Comparison of ENCODE assay signal across 9 cellular contexts in genomic region chr15:38455096-38455495, GRCh38. TPM values are rescaled to one million over a fixed set of nuclear protein-coding genes. Genes with fewer than 3 reads are reported as not detected.
A peak's percentile ranks its signal among the peaks of the same experiment; 100 is the strongest.
DNase-seq lines count a peak whose midpoint lies in the region; ATAC-seq, FAIRE-seq and TF ChIP-seq lines count a peak whose summit lies in the region.
"Had no signal": no experiment of that assay in that cellular context is flagged by ENCODE, and none has a peak within 500 bp of the region (broad histone marks: within the 10 kb centered on the region; RNA-seq: fewer than 3 reads in every experiment).

No MANE protein-coding gene starts in this region.

- ATAC-seq in HG02870 (IDR thresholded peaks at IDR 0.05; ENCODE audit: unreplicated experiment): no peak
- no peak for ATAC-seq in GM21717 (IDR thresholded peaks at IDR 0.05; ENCODE audit: unreplicated experiment)

- H3K9ac ChIP-seq in kidney (ENCODE audit: low read length in 2 of 2): peak overlapping the region; percentile 85 to 98

- intact Hi-C loops in kidney (cut with DNase I): no loop called here
- intact Hi-C loops in thyroid gland (cut with DNase I): no loop called here

- H3K27me3 ChIP-seq in thyroid gland: no peaks in the 10 kb centered on the region

- POLR2A ChIA-PET in activated CD4-positive, alpha-beta memory T cell treated with anti-CD3 and anti-CD28 coated beads, Interleukin-2, amount 10 ng/mL, durations not matched to agents 7 days and 5 days (lab: Charles Lee): interaction anchor here (1.0 to 3.1 kb wide), 14 partner anchors 9 to 1126 kb away, joined by 3 to 47 read pairs (median 8); partner anchors contain the start of genes RASGRP1 and THBS1

- H3K36me3 Mint-ChIP-seq in activated naive CD4-positive, alpha-beta T cell treated with anti-CD3 and anti-CD28 coated beads, Interleukin-2, amount 10 ng/mL, durations not matched to agents 7 days and 5 days: peaks cover 16% of the 10 kb centered on the region
- peaks cover 11% of the 10 kb centered on the region for H3K36me3 Mint-ChIP-seq in activated CD4-positive, alpha-beta memory T cell treated with anti-CD3 and anti-CD28 coated beads, Interleukin-2, amount 10 ng/mL, durations not matched to agents 7 days and 5 days (ENCODE audit: low read depth)

- peak overlapping the region; percentile 94 for H3K27ac Mint-ChIP-seq in activated naive CD4-positive, alpha-beta T cell treated with anti-CD3 and anti-CD28 coated beads, Interleukin-2, amount 10 ng/mL, durations not matched to agents 7 days and 5 days
- H3K27ac Mint-ChIP-seq in activated CD4-positive, alpha-beta memory T cell treated with anti-CD3 and anti-CD28 coated beads, Interleukin-2, amount 10 ng/mL, durations not matched to agents 7 days and 5 days: peak overlapping the region; percentile 84

- H3K27me3 Mint-ChIP-seq in activated naive CD4-positive, alpha-beta T cell treated with anti-CD3 and anti-CD28 coated beads, Interleukin-2, amount 10 ng/mL, durations not matched to agents 7 days and 5 days: peaks cover 18% of the 10 kb centered on the region
- H3K27me3 Mint-ChIP-seq in activated CD4-positive, alpha-beta memory T cell treated with anti-CD3 and anti-CD28 coated beads, Interleukin-2, amount 10 ng/mL, durations not matched to agents 7 days and 5 days: peaks cover 10% of the 10 kb centered on the region

- H3K36me3 ChIP-seq in kidney (ENCODE audit: control insufficient read depth in 1 of 2, insufficient read depth in 2 of 2, low read length in 2 of 2) (no peaks in the 10 kb centered on the region), thyroid gland (no peaks in the 10 kb centered on the region)

- peaks cover 3 to 13% of the 10 kb centered on the region in 2 donors for H3K4me1 ChIP-seq in kidney (ENCODE audit: control insufficient read depth in 1 of 2, insufficient read depth in 1 of 2, low read depth in 1 of 2, low read length in 2 of 2)
- H3K4me1 ChIP-seq in thyroid gland: peaks cover 5 to 7% of the 10 kb centered on the region in 2 donors

- FAIRE-seq in kidney (lab: Jason Lieb, UNC): no peak
- FAIRE-seq: endometrium had no signal

- no peaks in the 10 kb centered on the region for H3K9me3 Mint-ChIP-seq in activated naive CD4-positive, alpha-beta T cell treated with anti-CD3 and anti-CD28 coated beads, Interleukin-2, amount 10 ng/mL, durations not matched to agents 7 days and 5 days
- no peaks in the 10 kb centered on the region for H3K9me3 Mint-ChIP-seq in activated CD4-positive, alpha-beta memory T cell treated with anti-CD3 and anti-CD28 coated beads, Interleukin-2, amount 10 ng/mL, durations not matched to agents 7 days and 5 days

- DNase-seq in activated naive CD4-positive, alpha-beta T cell treated with anti-CD3 and anti-CD28 coated beads, Interleukin-2, amount 10 ng/mL, durations not matched to agents 7 days and 5 days: no peak
- no peak for DNase-seq in activated naive CD4-positive, alpha-beta T cell treated with anti-CD3 and anti-CD28 coated beads, Interleukin-2, amount 50 U/mL, for 16 hours
- no peak for DNase-seq in activated CD4-positive, alpha-beta memory T cell treated with anti-CD3 and anti-CD28 coated beads, Interleukin-2, amount 10 ng/mL, durations not matched to agents 7 days and 5 days
- DNase-seq in kidney: no peak
- DNase-seq in thyroid gland: no peak
- no peak for DNase-seq in NCI-H1436 (lab: John Stamatoyannopoulos, UW)

- H3K4me1 Mint-ChIP-seq in activated naive CD4-positive, alpha-beta T cell treated with anti-CD3 and anti-CD28 coated beads, Interleukin-2, amount 10 ng/mL, durations not matched to agents 7 days and 5 days: peaks cover 38% of the 10 kb centered on the region
- peaks cover 41% of the 10 kb centered on the region for H3K4me1 Mint-ChIP-seq in activated CD4-positive, alpha-beta memory T cell treated with anti-CD3 and anti-CD28 coated beads, Interleukin-2, amount 10 ng/mL, durations not matched to agents 7 days and 5 days

- no peak for TF ChIP-seq POLR2A in thyroid gland (IDR thresholded peaks at IDR 0.05)

- peak overlapping the region; percentile 93 for H3K4me3 Mint-ChIP-seq in activated naive CD4-positive, alpha-beta T cell treated with anti-CD3 and anti-CD28 coated beads, Interleukin-2, amount 10 ng/mL, durations not matched to agents 7 days and 5 days
- H3K4me3 Mint-ChIP-seq in activated CD4-positive, alpha-beta memory T cell treated with anti-CD3 and anti-CD28 coated beads, Interleukin-2, amount 10 ng/mL, durations not matched to agents 7 days and 5 days: peak overlapping the region; percentile 93

- TF ChIP-seq CTCF in kidney (IDR thresholded peaks at IDR 0.05; ENCODE audit: borderline replicate concordance, extremely low read depth, insufficient read depth) (no peak), thyroid gland (IDR thresholded peaks at IDR 0.05) (no peak)

- WGBS in thyroid gland, 2 donors: 8 to 12% methylated on average over 4 of the region's 4 CpGs

- CTCF ChIA-PET in activated naive CD4-positive, alpha-beta T cell treated with anti-CD3 and anti-CD28 coated beads, Interleukin-2, amount 10 ng/mL, durations not matched to agents 7 days and 5 days (lab: Charles Lee): interaction anchor here (0.6 to 3.4 kb wide), 8 partner anchors 9 to 246 kb away, joined by 3 to 44 read pairs (median 8); no protein-coding TSS in a partner anchor
- CTCF ChIA-PET in activated CD4-positive, alpha-beta memory T cell treated with anti-CD3 and anti-CD28 coated beads, Interleukin-2, amount 10 ng/mL, durations not matched to agents 7 days and 5 days (lab: Charles Lee): interaction anchor here (1.1 to 3.7 kb wide), 12 partner anchors 9 to 250 kb away, joined by 4 to 67 read pairs (median 7); partner anchors contain the start of gene RASGRP1

- peak overlapping the region; percentile 88 to 95 for H3K4me3 ChIP-seq in kidney (ENCODE audit: low read length in 2 of 2)
- peak overlapping the region in 2 of 3 donors; percentile 63 to 74 for H3K4me3 ChIP-seq in thyroid gland (replicated peaks in 1 of 3)

- H3K9me3 ChIP-seq in kidney (ENCODE audit: control insufficient read depth in 1 of 2, low read length in 2 of 2) (no peaks in the 10 kb centered on the region), thyroid gland (no peaks in the 10 kb centered on the region)

- H3K27ac ChIP-seq in kidney (ENCODE audit: low read depth in 2 of 2, low read length in 2 of 2) (no peak overlapping the region), thyroid gland (peak overlapping the region in 1 of 3 donors; percentile 97)

RNA-seq across cellular contexts. Expression of gene FAM98B, which starts 1.2 kb away (rescaled TPM):
- 10 to 100 TPM; 33.2 to 35.3 TPM for total RNA-seq in activated CD4-positive, alpha-beta memory T cell treated with anti-CD3 and anti-CD28 coated beads, Interleukin-2, amount 10 ng/mL, durations not matched to agents 7 days and 5 days
- 17.2 TPM for total RNA-seq in kidney
- polyA plus RNA-seq in kidney (ENCODE audit: insufficient read depth, low read depth, low replicate concordance): 12.9 TPM
- total RNA-seq in thyroid gland: 10 to 100 TPM in 2 of 4 donors, 1 to 10 TPM in 2; 9.3 to 12.6 (median 10.9) TPM
